Comparison of ENCODE assay signal across 36 cellular contexts in genomic region chr1:15869413-15869812, GRCh38.
"Had no signal": no experiment of that assay in that cellular context is flagged by ENCODE, and none has a peak within 500 bp of the region (broad histone marks: within the 10 kb centered on the region; RNA-seq: fewer than 3 reads in every experiment).

No MANE protein-coding gene starts in this region.

- H3K27ac ChIP-seq: adrenal gland, ascending aorta, cardiac muscle cell, VCaP had no signal

- H3K27me3 ChIP-seq: adrenal gland, ascending aorta, cardiac muscle cell had no signal

- FAIRE-seq: bronchial epithelial cell, TTC549 had no signal

- H3K4me3 ChIP-seq: adrenal gland, ascending aorta, cardiac muscle cell had no signal

- ATAC-seq: activated CD8-positive, alpha-beta T cell treated with anti-CD3 and anti-CD28 coated beads for 36 hours; activated naive CD4-positive, alpha-beta T cell treated with anti-CD3 and anti-CD28 coated beads, Interleukin-2, amount 50 U/mL, for 72 hours; activated T-cell treated with anti-CD3 and anti-CD28 coated beads, Interleukin-2, amount 50 U/mL, for 4 hours; activated T-cell treated with anti-CD3 and anti-CD28 coated beads, Interleukin-2, amount 50 U/mL, for 72 hours; activated T-helper 17 cell treated with anti-CD3 and anti-CD28 coated beads, Interleukin-2, amount 50 U/mL, for 72 hours had no signal

- H3K9me3 ChIP-seq: adrenal gland, ascending aorta had no signal

- H3K4me3 Mint-ChIP-seq: activated B cell treated with CpG ODN at 0.5 μM for 24 hours; activated CD4-positive, alpha-beta memory T cell treated with anti-CD3 and anti-CD28 coated beads for 36 hours; activated CD4-positive, alpha-beta T cell treated with anti-CD3 and anti-CD28 coated beads, Interleukin-2, amount 10 ng/mL, durations not matched to agents 24 days and 14 days; activated CD8-positive, alpha-beta T cell treated with anti-CD3 and anti-CD28 coated beads for 36 hours; activated naive CD4-positive, alpha-beta T cell treated with anti-CD3 and anti-CD28 coated beads for 36 hours; activated naive CD8-positive, alpha-beta T cell treated with anti-CD3 and anti-CD28 coated beads for 36 hours; activated T-cell treated with anti-CD3 and anti-CD28 coated beads, Interleukin-2, amount 50 U/mL, for 4 hours; activated T-cell treated with anti-CD3 and anti-CD28 coated beads, Interleukin-2, amount 50 U/mL, for 72 hours; activated T-helper 1 cell treated with anti-CD3 and anti-CD28 coated beads, Interleukin-12 subunit alpha, Interleukin-12 subunit beta, Interleukin-2, Interleukin-4 antibody, amounts not matched to agents 30 ng/mL and 10 ng/mL and 1 ng/mL, durations not matched to agents 14 hours and 24 hours and 36 hours; brain; central memory CD8-positive, alpha-beta T cell; T-helper 2 cell treated with Interferon-gamma antibody and Interleukin-4, amounts not matched to agents 5 μg/mL and 100 μg/mL, for 36 hours had no signal

- H3K27me3 Mint-ChIP-seq: activated B cell treated with CpG ODN at 0.5 μM for 24 hours; activated CD4-positive, alpha-beta memory T cell treated with anti-CD3 and anti-CD28 coated beads for 36 hours; activated CD4-positive, alpha-beta T cell treated with anti-CD3 and anti-CD28 coated beads, Interleukin-2, amount 10 ng/mL, durations not matched to agents 24 days and 14 days; activated CD8-positive, alpha-beta T cell treated with anti-CD3 and anti-CD28 coated beads for 36 hours; activated naive CD8-positive, alpha-beta T cell treated with anti-CD3 and anti-CD28 coated beads for 36 hours; activated T-helper 17 cell treated with anti-CD3 and anti-CD28 coated beads, Interleukin-2, amount 50 U/mL, for 72 hours; brain; central memory CD8-positive, alpha-beta T cell had no signal

- DNase-seq: activated B cell treated with CpG ODN at 0.5 μM for 24 hours; activated CD4-positive, alpha-beta memory T cell treated with anti-CD3 and anti-CD28 coated beads for 36 hours; activated CD4-positive, alpha-beta T cell treated with anti-CD3 and anti-CD28 coated beads for 4 hours; activated CD4-positive, alpha-beta T cell treated with anti-CD3 and anti-CD28 coated beads, Interleukin-2, amount 10 ng/mL, durations not matched to agents 24 days and 14 days; activated CD4-positive, alpha-beta T cell treated with anti-CD3 and anti-CD28 coated beads, Interleukin-2, amount 50 U/mL, for 1 hour; activated CD4-positive, alpha-beta T cell treated with anti-CD3 and anti-CD28 coated beads, Interleukin-2, amount 50 U/mL, for 4 hours; activated CD4-positive, CD25-positive, alpha-beta regulatory T cell treated with anti-CD3 and anti-CD28 coated beads, Interleukin-2, amount 50 U/mL, for 72 hours; activated CD8-positive, alpha-beta memory T cell treated with anti-CD3 and anti-CD28 coated beads, Interleukin-2, amount 50 U/mL, for 4 hours; activated CD8-positive, alpha-beta T cell treated with anti-CD3 and anti-CD28 coated beads for 36 hours; activated effector memory CD4-positive, alpha-beta T cell treated with anti-CD3 and anti-CD28 coated beads, Interleukin-2, amount 50 U/mL, for 16 hours; activated gamma-delta T cell treated with Interleukin-2 at 50 U/mL for 16 hours; activated naive CD4-positive, alpha-beta T cell; activated naive CD4-positive, alpha-beta T cell treated with anti-CD3 and anti-CD28 coated beads for 36 hours; activated naive CD4-positive, alpha-beta T cell treated with anti-CD3 and anti-CD28 coated beads, Interleukin-2, amount 50 U/mL, for 16 hours; activated naive CD8-positive, alpha-beta T cell treated with anti-CD3 and anti-CD28 coated beads for 36 hours; activated T-cell treated with anti-CD3 and anti-CD28 coated beads for 4 hours; activated T-cell treated with anti-CD3 and anti-CD28 coated beads, Interleukin-2, amount 50 U/mL, for 1 hour; activated T-cell treated with anti-CD3 and anti-CD28 coated beads, Interleukin-2, amount 50 U/mL, for 4 hours; activated T-cell treated with anti-CD3 and anti-CD28 coated beads, Interleukin-2, amount 50 U/mL, for 72 hours; adrenal gland; amniotic stem cell; caudate nucleus; cerebellar nuclear complex; T-helper 2 cell; T-helper 9 cell had no signal

- H3K27ac Mint-ChIP-seq: activated B cell treated with CpG ODN at 0.5 μM for 24 hours; activated CD4-positive, alpha-beta memory T cell treated with anti-CD3 and anti-CD28 coated beads for 36 hours; activated CD4-positive, alpha-beta T cell treated with anti-CD3 and anti-CD28 coated beads, Interleukin-2, amount 10 ng/mL, durations not matched to agents 24 days and 14 days; activated CD8-positive, alpha-beta T cell treated with anti-CD3 and anti-CD28 coated beads for 36 hours; activated naive CD4-positive, alpha-beta T cell treated with anti-CD3 and anti-CD28 coated beads for 36 hours; activated naive CD4-positive, alpha-beta T cell treated with anti-CD3 and anti-CD28 coated beads, Interleukin-2, amount 50 U/mL, for 72 hours; activated naive CD8-positive, alpha-beta T cell treated with anti-CD3 and anti-CD28 coated beads for 36 hours; activated T-helper 1 cell treated with anti-CD3 and anti-CD28 coated beads, Interleukin-12 subunit alpha, Interleukin-12 subunit beta, Interleukin-2, Interleukin-4 antibody, amounts not matched to agents 30 ng/mL and 10 ng/mL and 1 ng/mL, durations not matched to agents 14 hours and 24 hours and 36 hours; T-helper 2 cell treated with Interferon-gamma antibody and Interleukin-4, amounts not matched to agents 5 μg/mL and 100 μg/mL, for 36 hours had no signal
